8 cellular contexts compared by ENCODE assay signal in genomic region chr7:150322833-150323681, GRCh38. TPM values are rescaled to one million over a fixed set of nuclear protein-coding genes. Genes with fewer than 3 reads are reported as not detected.
DNase-seq lines count a peak whose midpoint lies in the region; ATAC-seq and TF ChIP-seq lines count a peak whose summit lies in the region.

ACTR3C (minus strand) TSS chr7:150323545; CDS start chr7:150295296, 28,249 bp downstream.
A gene with protein sequence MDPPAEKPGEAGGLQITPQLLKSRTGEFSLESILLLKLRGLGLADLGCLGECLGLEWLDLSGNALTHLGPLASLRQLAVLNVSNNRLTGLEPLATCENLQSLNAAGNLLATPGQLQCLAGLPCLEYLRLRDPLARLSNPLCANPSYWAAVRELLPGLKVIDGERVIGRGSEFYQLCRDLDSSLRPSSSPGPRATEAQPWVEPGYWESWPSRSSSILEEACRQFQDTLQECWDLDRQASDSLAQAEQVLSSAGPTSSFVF (plus strand): TSS chr7:150323355. CDS start chr7:150336862, 13,507 bp downstream.

- CTCF ChIA-PET in CD8-positive, alpha-beta T cell (lab: Charles Lee), result no interaction called here

- peak; percentile 50 for ATAC-seq in CD8-positive, alpha-beta T cell
- peak; percentile 21 for ATAC-seq in GM19468 (IDR thresholded peaks at IDR 0.05; ENCODE audit: extremely low read depth, unreplicated experiment)
- ATAC-seq in Right ventricle myocardium superior (ENCODE audit: poor library complexity), result peak; percentile 88

- peaks cover 20% of the 10 kb centered on the region for H3K4me1 ChIP-seq in CD8-positive, alpha-beta T cell (ENCODE audit: insufficient read depth, low read length)
- H3K4me1 ChIP-seq in HUES6 (ENCODE audit: control insufficient read depth, insufficient read depth, low read length), result peaks cover 24% of the 10 kb centered on the region

- intact Hi-C loops in CD8-positive, alpha-beta T cell (cut with DNase I, micrococcal nuclease), result loop anchor here (1.0 to 2.0 kb wide), 3 partner anchors 56 to 82 kb away; partner anchors contain the start of gene ZNF775 (in 2 of the 2)
- intact Hi-C loops in Right ventricle myocardium superior (cut with DNase I), result no loop called here

- H3K9me3 Mint-ChIP-seq in CD8-positive, alpha-beta T cell, result no peaks in the 10 kb centered on the region

- H3K27me3 ChIP-seq in CD8-positive, alpha-beta T cell (ENCODE audit: insufficient read depth, low read length), result no peaks in the 10 kb centered on the region
- H3K27me3 ChIP-seq in HUES6 (ENCODE audit: control insufficient read depth, insufficient read depth, low read length), result no peaks in the 10 kb centered on the region

- H3K4me1 Mint-ChIP-seq in CD8-positive, alpha-beta T cell (ENCODE audit: low read depth), result peaks cover 41% of the 10 kb centered on the region

- no peaks in the 10 kb centered on the region for H3K9me3 ChIP-seq in CD8-positive, alpha-beta T cell (ENCODE audit: low read length)
- H3K9me3 ChIP-seq in HUES6 (ENCODE audit: control insufficient read depth, insufficient read depth, low read depth, low read length), result no peaks in the 10 kb centered on the region

- peak within 1 kb of the TSS; percentile 88 for H3K9ac ChIP-seq in HUES6 (ENCODE audit: low read length)

- peaks cover 5% of the 10 kb centered on the region for H3K36me3 ChIP-seq in CD8-positive, alpha-beta T cell (ENCODE audit: insufficient read depth, low read length)
- H3K36me3 ChIP-seq in HUES6 (ENCODE audit: control insufficient read depth, insufficient read depth, low read length), result peaks cover 34% of the 10 kb centered on the region

- H3K27ac ChIP-seq in CD8-positive, alpha-beta T cell (ENCODE audit: low read depth, low read length), result peak within 1 kb of the TSS; percentile 74
- peak within 1 kb of the TSS; percentile 67 for H3K27ac ChIP-seq in HUES6 (ENCODE audit: low read depth, low read length)

- H3K27me3 Mint-ChIP-seq in CD8-positive, alpha-beta T cell (ENCODE audit: low read depth), result no peaks in the 10 kb centered on the region

- H3K4me3 Mint-ChIP-seq in CD8-positive, alpha-beta T cell, result peak within 1 kb of the TSS; percentile 93

- POLR2A ChIA-PET in CD8-positive, alpha-beta T cell (lab: Charles Lee), result interaction anchor here (0.8 to 1.8 kb wide), 7 partner anchors 14 to 84 kb away, joined by 3 to 6 read pairs (median 3); partner anchors contain the start of gene REPIN1

- peak within 1 kb of the TSS; percentile 87 for H3K4me3 ChIP-seq in CD8-positive, alpha-beta T cell (ENCODE audit: low read depth, low read length)
- H3K4me3 ChIP-seq in HUES6 (ENCODE audit: low read depth, low read length), result peak within 1 kb of the TSS; percentile 85
- peak within 1 kb of the TSS; percentile 60 for H3K4me3 ChIP-seq in retinal pigment epithelial cell (ENCODE audit: low read length)

- peaks cover 52% of the 10 kb centered on the region for H3K36me3 Mint-ChIP-seq in CD8-positive, alpha-beta T cell

- TF ChIP-seq CTCF in CD8-positive, alpha-beta T cell (IDR thresholded peaks at IDR 0.05), result no peak
- TF ChIP-seq CTCF in retinal pigment epithelial cell (conservative IDR thresholded peaks at IDR 0.05; ENCODE audit: low read depth, low read length), result no peak

- peak in 6 of 7 experiments; percentile 54 to 81 (median 63) for DNase-seq in CD8-positive, alpha-beta T cell
- DNase-seq in OCI-M2 (lab: John Stamatoyannopoulos, UW; ENCODE audit: unreplicated experiment), result peak; percentile 91
- peak; percentile 36 for DNase-seq in activated gamma-delta T cell (lab: John Stamatoyannopoulos, UW)
- peak; percentile 71 for DNase-seq in Right ventricle myocardium superior
- no peak for DNase-seq in retinal pigment epithelial cell (ENCODE audit: low read depth)
- no peak for DNase-seq in pons (ENCODE audit: low spot score)

- peak within 1 kb of the TSS; percentile 98 for H3K27ac Mint-ChIP-seq in CD8-positive, alpha-beta T cell

RNA-seq across cellular contexts. Expression of gene ACTR3C, which starts in this region (rescaled TPM):
- total RNA-seq in CD8-positive, alpha-beta T cell, result 1 to 10 TPM; 4.0 to 4.5 TPM
- total RNA-seq in Right ventricle myocardium superior, result 2.9 TPM

RNA-seq across cellular contexts. Expression of the second gene that starts in this region (rescaled TPM):
- total RNA-seq in CD8-positive, alpha-beta T cell, result 10 to 100 TPM in 1 of 2 experiments, 1 to 10 TPM in 1; 8.4 to 10.8 TPM
- 3.7 TPM for total RNA-seq in Right ventricle myocardium superior

Comparison
In these comparisons a context has a peak if more than half of its experiments do, and no peak if none do; other contexts are left out.
1. ATAC-seq: peak in every context shown above with its lines; median percentile 88 in Right ventricle myocardium superior; 50 in CD8-positive, alpha-beta T cell; 21 in GM19468.
2. DNase-seq: peak in CD8-positive, alpha-beta T cell (6 of 7), OCI-M2 (single experiment), activated gamma-delta T cell (single experiment) and Right ventricle myocardium superior (single experiment); none in retinal pigment epithelial cell (single experiment) and pons (single experiment).
3. Peak in every context shown above with its lines, with median percentiles within 50 percentile points of each other: H3K4me3 ChIP-seq.